ENCODE assay signal across 17 cellular contexts in the genomic region with DNA sequence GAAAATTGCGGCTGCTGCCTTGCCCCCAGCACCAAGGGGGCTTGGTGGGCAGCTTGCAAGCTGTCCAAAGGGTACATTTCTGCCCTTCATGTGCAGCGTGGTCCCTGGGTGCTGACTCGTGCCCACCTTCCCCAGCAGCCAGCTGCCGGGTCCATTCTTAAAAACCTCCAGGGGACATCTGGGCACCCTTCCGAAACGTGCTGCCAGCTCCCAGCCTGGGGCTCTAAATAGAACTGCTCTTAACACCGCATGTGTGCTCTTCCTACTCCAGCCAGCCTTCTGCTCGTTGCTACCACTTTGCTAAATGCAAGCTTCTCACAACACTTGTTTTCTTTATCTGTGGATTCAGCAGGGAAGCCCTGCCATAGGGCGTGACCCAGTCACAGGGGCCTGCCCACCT.
DNase-seq lines count a peak whose midpoint lies in the region; ATAC-seq and TF ChIP-seq lines count a peak whose summit lies in the region.
"Had no signal": no experiment of that assay in that cellular context is flagged by ENCODE, and none has a peak within 500 bp of the region (broad histone marks: within the 10 kb centered on the region; RNA-seq: fewer than 3 reads in every experiment).

No MANE protein-coding gene starts in this region.

- H3K27ac ChIP-seq in BLaER1 (0 out of 2 replicates have a peak overlapping the region, but pooled peaks have one; percentile 35), neural progenitor cell (no peak overlapping the region), endodermal cell (ENCODE audit: low read depth, low read length) (no peak overlapping the region)
- H3K27ac ChIP-seq: KMS-11, RWPE1 had no signal

- H3K4me3 Mint-ChIP-seq in neural progenitor cell: no peak overlapping the region
- H3K4me3 Mint-ChIP-seq in endodermal cell: no peak overlapping the region
- H3K4me3 Mint-ChIP-seq: CD8-positive, alpha-beta memory T cell had no signal

- H3K4me3 ChIP-seq in BLaER1 (no peak overlapping the region), neural progenitor cell (no peak overlapping the region), endodermal cell (ENCODE audit: low read length) (no peak overlapping the region)

- peak overlapping the region; percentile 63 for H2AFZ ChIP-seq in neural progenitor cell (replicated peaks)

- no peaks in the 10 kb centered on the region for H3F3A ChIP-seq in neural progenitor cell (ENCODE audit: low read depth)

- H3K9ac ChIP-seq in BLaER1 (peak overlapping the region; percentile 65), neural progenitor cell (no peak overlapping the region), endodermal cell (ENCODE audit: extremely low read depth, low read length, poor library complexity, severe bottlenecking) (no peak overlapping the region)
- H3K9ac ChIP-seq: KMS-11 had no signal

- peak overlapping the region; percentile 69 for H3K27ac Mint-ChIP-seq in neural progenitor cell
- H3K27ac Mint-ChIP-seq in endodermal cell: no peak overlapping the region
- H3K27ac Mint-ChIP-seq: CD8-positive, alpha-beta memory T cell had no signal

- peaks cover under 1% of the 10 kb centered on the region for H3K36me3 Mint-ChIP-seq in neural progenitor cell
- no peaks in the 10 kb centered on the region for H3K36me3 Mint-ChIP-seq in endodermal cell (ENCODE audit: low read depth)
- H3K36me3 Mint-ChIP-seq: CD8-positive, alpha-beta memory T cell had no signal

- WGBS in endodermal cell (ENCODE audit: insufficient coverage in 1 of 2, insufficient read length in 1 of 2), 2 experiments: 79 to 80% methylated on average over 7 to 9 of the region's 9 CpGs

- H3K9me3 ChIP-seq in BLaER1 (peaks cover 14% of the 10 kb centered on the region; the same call in 1 of the 2 replicates), neural progenitor cell (ENCODE audit: low read depth) (no peaks in the 10 kb centered on the region), endodermal cell (ENCODE audit: control insufficient read depth, low read length) (peaks cover 4% of the 10 kb centered on the region)

- H4K20me1 ChIP-seq in BLaER1 (no peaks in the 10 kb centered on the region), neural progenitor cell (ENCODE audit: low read depth) (no peaks in the 10 kb centered on the region)

- TF ChIP-seq CTCF in neural progenitor cell (IDR thresholded peaks at IDR 0.05): no peak
- TF ChIP-seq CTCF in endodermal cell (conservative IDR thresholded peaks at IDR 0.05): no peak

- DNase-seq in NCI-H1436 (lab: John Stamatoyannopoulos, UW) (peak; percentile 23), NCI-H1436 treated with DMSO at 0.1 percent for 48 hours (lab: John Stamatoyannopoulos, UW) (no peak), NCI-H345 (lab: John Stamatoyannopoulos, UW) (peak; percentile 55), neural progenitor cell (ENCODE audit: low spot score) (no peak), SIG-M5 (lab: John Stamatoyannopoulos, UW) (no peak), endodermal cell (no peak)
- DNase-seq: 8988T; CD8-positive, alpha-beta memory T cell; GOT3; NCI-H187 treated with DMSO at 0.1 percent for 48 hours; NCI-H526 treated with DMSO at 0.1 percent for 48 hours; OCI-M1; T-helper 1 cell had no signal

- H3K9me3 Mint-ChIP-seq in neural progenitor cell (no peaks in the 10 kb centered on the region), endodermal cell (peaks cover 7% of the 10 kb centered on the region)

- H3K27me3 ChIP-seq in BLaER1: no peaks in the 10 kb centered on the region
- H3K27me3 ChIP-seq in neural progenitor cell: no peaks in the 10 kb centered on the region
- H3K27me3 ChIP-seq in endodermal cell (ENCODE audit: control insufficient read depth, insufficient read depth, low read length, poor library complexity, severe bottlenecking): no peaks in the 10 kb centered on the region

- H3K4me1 ChIP-seq in BLaER1 (peaks cover 48% of the 10 kb centered on the region), neural progenitor cell (peaks cover 12% of the 10 kb centered on the region), endodermal cell (ENCODE audit: control insufficient read depth, insufficient read depth, low read length) (no peaks in the 10 kb centered on the region)

- H3K36me3 ChIP-seq in BLaER1 (no peaks in the 10 kb centered on the region), neural progenitor cell (no peaks in the 10 kb centered on the region), endodermal cell (ENCODE audit: control insufficient read depth, insufficient read depth, low read length) (no peaks in the 10 kb centered on the region)

- no peaks in the 10 kb centered on the region for H3K79me2 ChIP-seq in neural progenitor cell (ENCODE audit: low read depth)

- H3K4me1 Mint-ChIP-seq in neural progenitor cell (peaks cover 6% of the 10 kb centered on the region), endodermal cell (peaks cover 13% of the 10 kb centered on the region)
- H3K4me1 Mint-ChIP-seq: CD8-positive, alpha-beta memory T cell had no signal

- H3K4me2 ChIP-seq in BLaER1 (peak overlapping the region; percentile 87), neural progenitor cell (no peak overlapping the region)
- H3K4me2 ChIP-seq: KMS-11 had no signal

- no peak for ATAC-seq in GM19467 (IDR thresholded peaks at IDR 0.05; ENCODE audit: unreplicated experiment)

- H3K27me3 Mint-ChIP-seq in neural progenitor cell (ENCODE audit: insufficient read depth, low read depth) (peaks cover 4% of the 10 kb centered on the region), endodermal cell (ENCODE audit: insufficient read depth) (peaks cover 2% of the 10 kb centered on the region)

Comparison
In these comparisons a context has a peak if more than half of its experiments do, and no peak if none do; other contexts are left out.
1. DNase-seq: peak in NCI-H1436 (single experiment) and NCI-H345 (single experiment); none in NCI-H1436 treated with DMSO at 0.1 percent for 48 hours (single experiment), neural progenitor cell (single experiment), SIG-M5 (single experiment) and endodermal cell (single experiment).